ENCODE assay signal across 12 cellular contexts in genomic region chr14:75452324-75452723, GRCh38. TPM values are rescaled to one million over a fixed set of nuclear protein-coding genes. Genes with fewer than 3 reads are reported as not detected.
DNase-seq lines count a peak whose midpoint lies in the region; ATAC-seq and TF ChIP-seq lines count a peak whose summit lies in the region.
"Had no signal": no experiment of that assay in that cellular context is flagged by ENCODE, and none has a peak within 500 bp of the region (broad histone marks: within the 10 kb centered on the region; RNA-seq: fewer than 3 reads in every experiment).

No MANE protein-coding gene starts in this region.

- CTCF ChIA-PET in HEK293T (lab: Yijun Ruan, JAX): no interaction called here

- no peaks in the 10 kb centered on the region for H3K27me3 ChIP-seq in left lung

- H3K27ac ChIP-seq in left lung: peak overlapping the region; percentile 37 to 70
- peak overlapping the region in 14 of 21 experiments; percentile 16 to 73 (median 56) for H3K27ac ChIP-seq in skin epidermis

- ATAC-seq in left lung: no peak
- no peak for ATAC-seq in HG02938 (IDR thresholded peaks at IDR 0.05; ENCODE audit: unreplicated experiment)
- no peak for ATAC-seq in HG02981 (IDR thresholded peaks at IDR 0.05; ENCODE audit: unreplicated experiment)

- peaks cover 0 to 55% of the 10 kb centered on the region in 2 donors for H3K36me3 ChIP-seq in left lung

- no peak overlapping the region for H3K4me3 ChIP-seq in cardiac fibroblast (replicated peaks in 1 of 2; ENCODE audit: low read depth in 2 of 2, low read length in 2 of 2)
- no peak overlapping the region for H3K4me3 ChIP-seq in left lung
- no peak overlapping the region for H3K4me3 ChIP-seq in skin epidermis

- no peaks in the 10 kb centered on the region for H3K9me3 ChIP-seq in left lung

- H3K4me1 ChIP-seq in left lung: peaks cover 45 to 94% of the 10 kb centered on the region in 2 donors

- intact Hi-C loops in left lung (cut with DNase I): no loop called here

- POLR2A ChIA-PET in HEK293T (lab: Yijun Ruan, JAX): interaction anchor here (0.8 kb wide), 1 partner anchor 9 kb away, joined by 3 read pairs; no protein-coding TSS in a partner anchor

- no peak for DNase-seq in HEK293T (ENCODE audit: extremely low spot score)
- peak; percentile 11 to 32 for DNase-seq in cardiac fibroblast (ENCODE audit: low read depth in 2 of 2)
- no peak for DNase-seq in left lung
- DNase-seq in NCI-H510A (lab: John Stamatoyannopoulos, UW): no peak
- no peak for DNase-seq in NCI-H1092 (lab: John Stamatoyannopoulos, UW)
- DNase-seq: activated CD4-positive, CD25-positive, alpha-beta regulatory T cell; activated gamma-delta T cell treated with Interleukin-2 at 50 U/mL for 16 hours; effector memory CD4-positive, alpha-beta T cell; NCI-H1417 had no signal

- TF ChIP-seq CTCF in cardiac fibroblast (IDR thresholded peaks at IDR 0.05; ENCODE audit: low read depth, low read length) (no peak), left lung (IDR thresholded peaks at IDR 0.05) (no peak)

TF ChIP-seq in HEK293T, 16 proteins besides CTCF, POLR2A, EP300 and RAD21:
- 0 out of 2 replicates have a peak, but pooled peaks have one; percentile 13 for TF ChIP-seq PKNOX1 (IDR thresholded peaks at IDR 0.05)
- no peak for TF ChIP-seq NFRKB (IDR thresholded peaks at IDR 0.05)
- no peak for TF ChIP-seq LEF1 (IDR thresholded peaks at IDR 0.05; ENCODE audit: borderline replicate concordance)
- no peak for TF ChIP-seq CTBP1 (IDR thresholded peaks at IDR 0.05; ENCODE audit: borderline replicate concordance)

RNA-seq across cellular contexts. Expression of gene JDP2, which starts 24.5 kb away (rescaled TPM):
- 10 to 100 TPM; 56.8 to 57.6 TPM for total RNA-seq in left lung

Comparison
In these comparisons a context has a peak if more than half of its experiments do, and no peak if none do; other contexts are left out.
1. DNase-seq: peak in cardiac fibroblast (2 of 2); none in HEK293T (single experiment), left lung (0 of 2), NCI-H510A (single experiment) and NCI-H1092 (single experiment).